8 cellular contexts compared by ENCODE assay signal in genomic region chr19:40719414-40719894, GRCh38. TPM values are rescaled to one million over a fixed set of nuclear protein-coding genes. Genes with fewer than 3 reads are reported as not detected.
DNase-seq lines count a peak whose midpoint lies in the region; ATAC-seq and TF ChIP-seq lines count a peak whose summit lies in the region.

No MANE protein-coding gene starts in this region.

- no peaks in the 10 kb centered on the region for H3K9me3 Mint-ChIP-seq in T-helper 1 cell treated with Interleukin-12 subunit alpha and Interleukin-12 subunit beta and Interleukin-4 antibody, amounts not matched to agents 30 μg/mL and 1 μg/mL, for 36 hours

- peak overlapping the region; percentile 90 for H3K4me3 Mint-ChIP-seq in T-helper 1 cell treated with Interleukin-12 subunit alpha and Interleukin-12 subunit beta and Interleukin-4 antibody, amounts not matched to agents 30 μg/mL and 1 μg/mL, for 36 hours

- no peaks in the 10 kb centered on the region for H3K27me3 Mint-ChIP-seq in T-helper 1 cell treated with Interleukin-12 subunit alpha and Interleukin-12 subunit beta and Interleukin-4 antibody, amounts not matched to agents 30 μg/mL and 1 μg/mL, for 36 hours (ENCODE audit: low read depth)

- no peaks in the 10 kb centered on the region for H3K27me3 ChIP-seq in adrenal gland
- no peaks in the 10 kb centered on the region for H3K27me3 ChIP-seq in testis

- H3K27ac ChIP-seq in adrenal gland (peak overlapping the region; percentile 8 to 97 (median 95)), testis (peak overlapping the region; percentile 90 to 98)

- ATAC-seq in HG02885 (IDR thresholded peaks at IDR 0.05; ENCODE audit: poor library complexity, unreplicated experiment), result no peak
- ATAC-seq in GM18868 (IDR thresholded peaks at IDR 0.05; ENCODE audit: unreplicated experiment), result no peak

- H3K4me1 ChIP-seq in adrenal gland (replicated peaks in 1 of 2), result peaks cover 53 to 56% of the 10 kb centered on the region in 2 donors
- H3K4me1 ChIP-seq in testis, result peaks cover 49% of the 10 kb centered on the region

- H3K36me3 ChIP-seq in adrenal gland (replicated peaks in 1 of 2), result peaks cover 0 to 11% of the 10 kb centered on the region in 2 donors
- H3K36me3 ChIP-seq in testis (ENCODE audit: low read depth, missing control alignments), result no peaks in the 10 kb centered on the region

- WGBS in adrenal gland, 4 donors, result 33 to 50% (median 47%) methylated on average over 7 of the region's 7 CpGs
- WGBS in lower leg skin, 2 donors, result 27 to 38% methylated on average over 7 of the region's 7 CpGs
- 46 to 51% methylated on average over 7 of the region's 7 CpGs for WGBS in testis, 2 donors

- no peaks in the 10 kb centered on the region for H3K9me3 ChIP-seq in adrenal gland (replicated peaks in 1 of 3)
- no peaks in the 10 kb centered on the region for H3K9me3 ChIP-seq in testis

- TF ChIP-seq CTCF in adrenal gland (IDR thresholded peaks at IDR 0.05), result no peak
- TF ChIP-seq CTCF in lower leg skin (IDR thresholded peaks at IDR 0.05), result no peak
- TF ChIP-seq CTCF in testis (IDR thresholded peaks at IDR 0.05), result no peak

- intact Hi-C loops in adrenal gland (cut with DNase I) (no loop called here), lower leg skin (cut with DNase I; ENCODE audit: low total_unique reads) (no loop called here), testis (cut with DNase I; ENCODE audit: low total_unique reads) (loop anchor here (5.0 kb wide), 1 partner anchor 57 kb away; no protein-coding TSS in a partner anchor)

- TF ChIP-seq POLR2A in adrenal gland (IDR thresholded peaks at IDR 0.05) (no peak), lower leg skin (IDR thresholded peaks at IDR 0.05) (no peak), testis (IDR thresholded peaks at IDR 0.05) (no peak)

- H3K4me1 Mint-ChIP-seq in T-helper 1 cell treated with Interleukin-12 subunit alpha and Interleukin-12 subunit beta and Interleukin-4 antibody, amounts not matched to agents 30 μg/mL and 1 μg/mL, for 36 hours (ENCODE audit: low read depth), result peaks cover 52% of the 10 kb centered on the region

- H3K36me3 Mint-ChIP-seq in T-helper 1 cell treated with Interleukin-12 subunit alpha and Interleukin-12 subunit beta and Interleukin-4 antibody, amounts not matched to agents 30 μg/mL and 1 μg/mL, for 36 hours (ENCODE audit: low read depth), result peaks cover 25% of the 10 kb centered on the region

- H3K4me3 ChIP-seq in adrenal gland (peak overlapping the region in 1 of 4 donors; percentile 72), lower leg skin (ENCODE audit: low read depth, poor library complexity, severe bottlenecking) (peak overlapping the region; percentile 79), testis (peak overlapping the region; percentile 73 to 87)

- no peak overlapping the region for H3K27ac Mint-ChIP-seq in T-helper 1 cell treated with Interleukin-12 subunit alpha and Interleukin-12 subunit beta and Interleukin-4 antibody, amounts not matched to agents 30 μg/mL and 1 μg/mL, for 36 hours

- DNase-seq in T-helper 1 cell (no peak), adrenal gland (no peak), lower leg skin (ENCODE audit: low spot score in 2 of 2) (no peak), testis (no peak)
- DNase-seq in activated CD4-positive, CD25-positive, alpha-beta regulatory T cell (lab: John Stamatoyannopoulos, UW), result no peak

RNA-seq across cellular contexts. Expression of gene ITPKC, which starts 2.5 kb away (rescaled TPM):
- 10 to 100 TPM; 14.9 to 36.1 (median 22.5) TPM for total RNA-seq in adrenal gland
- polyA plus RNA-seq in adrenal gland, result 10 to 100 TPM in 2 of 3 donors, 1 to 10 TPM in 1; 7.8 to 27.6 (median 24.9) TPM
- 100 to 1,000 TPM in 1 of 4 donors, 10 to 100 TPM in 3; 83.1 to 104 (median 93.6) TPM for total RNA-seq in lower leg skin
- total RNA-seq in testis, result 10 to 100 TPM; 19.2 to 20.8 TPM
- polyA plus RNA-seq in testis (ENCODE audit: insufficient read depth, low read depth, low replicate concordance), result 11.6 TPM

RNA-seq across cellular contexts. Expression of gene COQ8B, which starts 2.8 kb away (rescaled TPM):
- total RNA-seq in adrenal gland, result 10 to 100 TPM; 21.6 to 80.4 (median 51.9) TPM
- 10 to 100 TPM; 13.7 to 69.3 (median 36.9) TPM for polyA plus RNA-seq in adrenal gland
- 10 to 100 TPM; 40.2 to 58.7 (median 44.1) TPM for total RNA-seq in lower leg skin
- total RNA-seq in testis, result 10 to 100 TPM; 56.6 to 71.7 TPM
- polyA plus RNA-seq in testis (ENCODE audit: insufficient read depth, low read depth, low replicate concordance), result 43.8 TPM

RNA-seq across cellular contexts. Expression of gene NUMBL, which starts 29.0 kb away (rescaled TPM):
- total RNA-seq in adrenal gland, result 10 to 100 TPM in 7 of 8 donors, 1 to 10 TPM in 1; 9.1 to 53.5 (median 31.6) TPM
- polyA plus RNA-seq in adrenal gland, result 10 to 100 TPM in 2 of 3 donors, 1 to 10 TPM in 1; 3.2 to 60.6 (median 29.7) TPM
- 10 to 100 TPM; 11.2 to 45.8 (median 36.0) TPM for total RNA-seq in lower leg skin
- total RNA-seq in testis, result 10 to 100 TPM; 42.7 to 52.1 TPM
- 19.9 TPM for polyA plus RNA-seq in testis (ENCODE audit: insufficient read depth, low read depth, low replicate concordance)

RNA-seq across cellular contexts. Expression of gene ACTMAP, which starts 30.8 kb away (rescaled TPM):
- 10 to 100 TPM in 5 of 8 donors, 1 to 10 TPM in 3; 5.9 to 17.5 (median 12.2) TPM for total RNA-seq in adrenal gland
- 10 to 100 TPM in 2 of 3 donors, 1 to 10 TPM in 1; 7.9 to 28.0 (median 18.6) TPM for polyA plus RNA-seq in adrenal gland
- total RNA-seq in lower leg skin, result 1 to 10 TPM; 4.1 to 8.5 (median 4.6) TPM
- total RNA-seq in testis, result 10 to 100 TPM; 17.7 to 21.5 TPM
- 14.8 TPM for polyA plus RNA-seq in testis (ENCODE audit: insufficient read depth, low read depth, low replicate concordance)

RNA-seq across cellular contexts. Expression of gene SNRPA, which starts 31.5 kb away (rescaled TPM):
- 10 to 100 TPM; 18.5 to 91.3 (median 57.3) TPM for total RNA-seq in adrenal gland
- 100 to 1,000 TPM in 2 of 3 donors, 10 to 100 TPM in 1; 92.1 to 176 (median 164) TPM for polyA plus RNA-seq in adrenal gland
- total RNA-seq in lower leg skin, result 10 to 100 TPM; 18.0 to 52.4 (median 44.9) TPM
- 10 to 100 TPM; 89.8 to 91.5 TPM for total RNA-seq in testis
- 67.8 TPM for polyA plus RNA-seq in testis (ENCODE audit: insufficient read depth, low read depth, low replicate concordance)
